ENCODE assay signal across 19 cellular contexts in genomic region chr16:27333104-27333503, GRCh38. TPM values are rescaled to one million over a fixed set of nuclear protein-coding genes. Genes with fewer than 3 reads are reported as not detected.
DNase-seq lines count a peak whose midpoint lies in the region; ATAC-seq, FAIRE-seq and TF ChIP-seq lines count a peak whose summit lies in the region.
"Had no signal": no experiment of that assay in that cellular context is flagged by ENCODE, and none has a peak within 500 bp of the region (broad histone marks: within the 10 kb centered on the region; RNA-seq: fewer than 3 reads in every experiment).

No MANE protein-coding gene starts in this region.

- H3K4ac ChIP-seq in IMR-90 (ENCODE audit: low read depth, low read length), result peak overlapping the region; percentile 74

- peak overlapping the region; percentile 51 for H2BK5ac ChIP-seq in IMR-90 (ENCODE audit: low read depth, low read length, poor library complexity, severe bottlenecking)

- H4K91ac ChIP-seq in IMR-90 (ENCODE audit: insufficient read depth, low read depth, low read length), result 0 out of 2 replicates have a peak overlapping the region, but pooled peaks have one; percentile 52

- peak overlapping the region; percentile 81; the same call in 1 of the 2 replicates for H2BK20ac ChIP-seq in IMR-90 (ENCODE audit: low read depth, low read length)

- BruUV-seq in IMR-90 (replicated peaks; lab: Mats Ljungman, UMichigan), result no TSS peak

- H3K9me1 ChIP-seq in IMR-90 (ENCODE audit: insufficient read depth, low read length), result peaks cover 33% of the 10 kb centered on the region

- H3K27ac ChIP-seq in IMR-90 (ENCODE audit: insufficient read depth, low read length) (no peak overlapping the region), esophagus (ENCODE audit: low read depth in 2 of 2, low read length in 1 of 2) (peak overlapping the region; percentile 59 to 67), rectal smooth muscle tissue (ENCODE audit: low read depth, low read length) (peak overlapping the region; percentile 99)
- H3K27ac ChIP-seq: BLaER1, RWPE1 had no signal

- ATAC-seq in IMR-90 (ENCODE audit: low read depth), result no peak
- ATAC-seq in HG02938 (IDR thresholded peaks at IDR 0.05; ENCODE audit: unreplicated experiment), result no peak
- ATAC-seq: HCT116 had no signal

- peak overlapping the region; percentile 45; the same call in 1 of the 2 replicates for H3K23ac ChIP-seq in IMR-90 (ENCODE audit: low read depth, low read length)

- peaks cover 5% of the 10 kb centered on the region; the same call in 1 of the 2 replicates for H4K20me1 ChIP-seq in IMR-90 (ENCODE audit: insufficient read depth, low read length)
- H4K20me1 ChIP-seq: BLaER1 had no signal

- 80% methylated on average over 1 of the region's 6 CpGs; no CpG with 5 or more reads in 1 of the 2 experiments for WGBS in IMR-90 (ENCODE audit: extremely low coverage in 2 of 2, insufficient read length in 1 of 2), 2 experiments
- WGBS in esophagus, 2 donors, result 80 to 84% methylated on average over 6 of the region's 6 CpGs

- no peak overlapping the region for H3K56ac ChIP-seq in IMR-90 (ENCODE audit: extremely low read depth, insufficient read depth, low read length)

- H3K27me3 ChIP-seq in IMR-90 (ENCODE audit: control insufficient read depth, insufficient read depth, low read length), result no peaks in the 10 kb centered on the region
- no peaks in the 10 kb centered on the region for H3K27me3 ChIP-seq in esophagus (ENCODE audit: control insufficient read depth in 1 of 2, insufficient read depth in 2 of 2, low read length in 2 of 2)
- H3K27me3 ChIP-seq in rectal smooth muscle tissue (ENCODE audit: control insufficient read depth, insufficient read depth, low read length), result no peaks in the 10 kb centered on the region
- no peaks in the 10 kb centered on the region for H3K27me3 ChIP-seq in H7 (ENCODE audit: control insufficient read depth, insufficient read depth, low read length)
- H3K27me3 ChIP-seq: BLaER1 had no signal

- H2AFZ ChIP-seq in IMR-90 (replicated peaks; ENCODE audit: low read length, poor library complexity), result no peak overlapping the region

- H2BK120ac ChIP-seq in IMR-90 (ENCODE audit: low read depth, low read length), result peak overlapping the region; percentile 73; the same call in 1 of the 2 replicates

- FAIRE-seq in GM19239 (lab: Jason Lieb, UNC), result no peak
- FAIRE-seq: HTR-8/SVneo had no signal

- H3K36me3 Mint-ChIP-seq in CD14-positive monocyte, result peaks cover 68 to 84% of the 10 kb centered on the region in 2 donors

- H2BK15ac ChIP-seq in IMR-90 (ENCODE audit: low read depth, low read length), result 0 out of 3 replicates have a peak overlapping the region, but pooled peaks have one; percentile 84

- CTCF ChIA-PET in IMR-90 (lab: Yijun Ruan, JAX), result no interaction called here

- no peaks in the 10 kb centered on the region for H3K9me3 ChIP-seq in IMR-90 (ENCODE audit: control insufficient read depth, insufficient read depth, low read length)
- H3K9me3 ChIP-seq in esophagus (ENCODE audit: control insufficient read depth in 2 of 2, insufficient read depth in 1 of 2, low read depth in 1 of 2, low read length in 1 of 2), result no peaks in the 10 kb centered on the region
- H3K9me3 ChIP-seq: BLaER1 had no signal

- H3K4me3 ChIP-seq in IMR-90 (ENCODE audit: insufficient read depth, low read depth, low read length), result no peak overlapping the region
- H3K4me3 ChIP-seq in esophagus (ENCODE audit: low read depth in 1 of 2, low read length in 2 of 2), result no peak overlapping the region
- peak overlapping the region; percentile 71 for H3K4me3 ChIP-seq in rectal smooth muscle tissue (ENCODE audit: low read length)
- H3K4me3 ChIP-seq in H7 (ENCODE audit: insufficient read depth, low read depth, low read length), result no peak overlapping the region
- H3K4me3 ChIP-seq: BLaER1 had no signal

- H3K79me1 ChIP-seq in IMR-90 (ENCODE audit: low read depth in 1 of 2, low read length in 2 of 2), result peaks cover 23 to 84% of the 10 kb centered on the region in 2 experiments

- no peak overlapping the region for H2AK9ac ChIP-seq in IMR-90 (replicated peaks; ENCODE audit: low read depth, low read length, poor library complexity)

- H3K9ac ChIP-seq in IMR-90 (ENCODE audit: low read depth, low read length), result no peak overlapping the region
- H3K9ac ChIP-seq in rectal smooth muscle tissue (ENCODE audit: low read length), result peak overlapping the region; percentile 64
- H3K9ac ChIP-seq: BLaER1 had no signal

- TF ChIP-seq POLR2A in IMR-90 (IDR thresholded peaks at IDR 0.05; ENCODE audit: low read depth, low read length), result no peak

- peaks cover 36% of the 10 kb centered on the region for H3K36me3 ChIP-seq in IMR-90 (ENCODE audit: control insufficient read depth, insufficient read depth, low read length)
- H3K36me3 ChIP-seq in esophagus (ENCODE audit: control insufficient read depth in 2 of 2, insufficient read depth in 2 of 2, low read length in 1 of 2), result peaks cover 4% of the 10 kb centered on the region in 2 donors
- H3K36me3 ChIP-seq in rectal smooth muscle tissue (ENCODE audit: control insufficient read depth, insufficient read depth, low read length), result peaks cover 13% of the 10 kb centered on the region
- H3K36me3 ChIP-seq in H7 (replicated peaks; ENCODE audit: control insufficient read depth, insufficient read depth, low read length), result no peaks in the 10 kb centered on the region

- peak overlapping the region; percentile 81; the same call in 1 of the 2 replicates for H2AK5ac ChIP-seq in IMR-90 (ENCODE audit: low read depth, low read length)

- TF ChIP-seq CTCF in CD14-positive monocyte (IDR thresholded peaks at IDR 0.05), result no peak
- TF ChIP-seq CTCF in IMR-90 (conservative IDR thresholded peaks at IDR 0.05; ENCODE audit: low read depth, low read length), result no peak

- no peak overlapping the region for H3K4me2 ChIP-seq in IMR-90 (ENCODE audit: low read depth, low read length)
- H3K4me2 ChIP-seq: BLaER1 had no signal

- dilution Hi-C loops in IMR-90 (cut with HindIII; ENCODE audit: low sequenced_read_pairs, unreplicated experiment), result no loop called here

- H3K27me3 Mint-ChIP-seq in CD14-positive monocyte (ENCODE audit: low read depth in 3 of 3), result peaks cover 0 to 2% (median 0%) of the 10 kb centered on the region in 3 donors
- H3K27me3 Mint-ChIP-seq: naive B cell had no signal

- intact Hi-C loops in CD14-positive monocyte (cut with micrococcal nuclease), result loop anchor here in 1 of 2 donors (2.0 kb wide), 1 partner anchor 14 kb away; no protein-coding TSS in a partner anchor
- intact Hi-C loops in IMR-90 (cut with micrococcal nuclease), result no loop called here

- H3K9me3 Mint-ChIP-seq in CD14-positive monocyte, result peaks cover 0 to 3% (median 0%) of the 10 kb centered on the region in 7 donors
- H3K9me3 Mint-ChIP-seq: naive B cell had no signal

- H3K4me1 Mint-ChIP-seq in CD14-positive monocyte, result peaks cover 32% of the 10 kb centered on the region

- TF ChIP-seq RAD21 in IMR-90 (IDR thresholded peaks at IDR 0.05; ENCODE audit: low read length), result no peak

- POLR2A ChIA-PET in IMR-90 (lab: Charles Lee; ENCODE audit: unreplicated experiment), result no interaction called here

- H3K14ac ChIP-seq in IMR-90 (replicated peaks; ENCODE audit: low read depth, low read length), result peak overlapping the region; percentile 50

- H3K4me1 ChIP-seq in IMR-90 (ENCODE audit: control insufficient read depth, insufficient read depth, low read length) (peaks cover 27% of the 10 kb centered on the region), esophagus (ENCODE audit: control insufficient read depth in 2 of 2, insufficient read depth in 2 of 2, low read length in 1 of 2) (no peaks in the 10 kb centered on the region), rectal smooth muscle tissue (ENCODE audit: control insufficient read depth, insufficient read depth, low read length) (peaks cover 31% of the 10 kb centered on the region)

- in situ Hi-C loops in IMR-90 (cut with MboI; ENCODE audit: low sequenced_read_pairs), result no loop called here

- H3K4me3 Mint-ChIP-seq in CD14-positive monocyte, result no peak overlapping the region

- H4K5ac ChIP-seq in IMR-90 (ENCODE audit: low read depth, low read length), result peak overlapping the region; percentile 22; the same call in 1 of the 2 replicates

- peak overlapping the region; percentile 74; the same call in 1 of the 2 replicates for H3K18ac ChIP-seq in IMR-90 (ENCODE audit: low read depth, low read length)

- H4K8ac ChIP-seq in IMR-90 (ENCODE audit: low read depth in 2 of 2, low read length in 2 of 2), result peak overlapping the region; percentile 1 to 51; a peak in 2 of 4 replicates

- H3K27ac Mint-ChIP-seq in CD14-positive monocyte, result peak overlapping the region in 5 of 7 donors; percentile 45 to 93 (median 85)

- no peak for DNase-seq in CD14-positive monocyte (ENCODE audit: low spot score)
- no peak for DNase-seq in IMR-90
- no peak for DNase-seq in H7
- DNase-seq in GM19239 (ENCODE audit: insufficient read length, low spot score), result no peak
- DNase-seq: activated CD4-positive, CD25-positive, alpha-beta regulatory T cell; activated CD8-positive, alpha-beta memory T cell treated with anti-CD3 and anti-CD28 coated beads, Interleukin-2, amount 50 U/mL, for 48 hours; effector memory CD4-positive, alpha-beta T cell; naive B cell; NCI-H146; NCI-H226; stimulated activated CD4-positive, alpha-beta T cell treated with anti-CD3 and anti-CD28 coated beads, Interleukin-15, amount 100 ng/mL, for 24 hours; SW 1271 had no signal

TF ChIP-seq in IMR-90, 13 proteins besides CTCF, POLR2A, EP300 and RAD21 (continues in another document):
- TF ChIP-seq CEBPB (IDR thresholded peaks at IDR 0.05; ENCODE audit: low read depth, low read length) (no peak), BHLHE40 (IDR thresholded peaks at IDR 0.05; ENCODE audit: low read depth, low read length) (no peak), USF2 (IDR thresholded peaks at IDR 0.05; ENCODE audit: low read depth, low read length) (no peak), MAZ (IDR thresholded peaks at IDR 0.05; ENCODE audit: borderline replicate concordance, low read depth, low read length) (no peak), MXI1 (IDR thresholded peaks at IDR 0.05; ENCODE audit: borderline replicate concordance, low read depth, low read length) (no peak), CHD1 (IDR thresholded peaks at IDR 0.05; ENCODE audit: low read depth, low read length) (no peak), RCOR1 (IDR thresholded peaks at IDR 0.05; ENCODE audit: insufficient replicate concordance, low read length) (no peak), MAFK (IDR thresholded peaks at IDR 0.05; ENCODE audit: low read depth, low read length) (no peak)

RNA-seq across cellular contexts. Expression of gene IL4R, which starts 19.3 kb away (rescaled TPM):
- 10 to 100 TPM; 25.1 to 35.6 TPM for polyA plus RNA-seq in CD14-positive monocyte
- 6.3 and 8.3 TPM in 2 replicates for total RNA-seq in IMR-90 (2012; rRNA removed)
- polyA plus RNA-seq in IMR-90 (2012; rRNA removed), result 18.7 and 21.5 TPM in 2 replicates
- polyA plus RNA-seq in IMR-90 (2012; cell fraction: cytosol; rRNA removed), result 10.3 and 18.0 TPM in 2 replicates
- polyA plus RNA-seq in IMR-90 (2012; cell fraction: nucleus; rRNA removed; ENCODE audit: low replicate concordance), result 32.7 and 42.5 TPM in 2 replicates
- polyA plus RNA-seq in esophagus, result 10 to 100 TPM; 51.1 to 60.0 TPM
- total RNA-seq in H7 (2014; rRNA removed; shearing (Covaris generic)), result 17.5 and 29.0 TPM in 2 replicates
